9 cellular contexts compared by ENCODE assay signal in genomic region chr11:128904872-128905344, GRCh38. TPM values are rescaled to one million over a fixed set of nuclear protein-coding genes. Genes with fewer than 3 reads are reported as not detected.
DNase-seq lines count a peak whose midpoint lies in the region; ATAC-seq, FAIRE-seq and TF ChIP-seq lines count a peak whose summit lies in the region.
"Had no signal": no experiment of that assay in that cellular context is flagged by ENCODE, and none has a peak within 500 bp of the region (broad histone marks: within the 10 kb centered on the region; RNA-seq: fewer than 3 reads in every experiment).

No MANE protein-coding gene starts in this region.

- no peak overlapping the region for H2AFZ ChIP-seq in GM12878 (ENCODE audit: control insufficient read depth, low read depth, low read length)

- RAD21 ChIA-PET in GM12878 (lab: Charles Lee; ENCODE audit: unreplicated experiment): interaction anchor here (0.7 to 1.9 kb wide), 6 partner anchors 19 to 121 kb away, joined by 3 to 14 read pairs (median 4); no protein-coding TSS in a partner anchor

- TF ChIP-seq RAD21 in GM12878 (IDR thresholded peaks at IDR 0.05; ENCODE audit: insufficient read depth, low read depth, low read length): no peak

- 0 out of 2 replicates have a peak overlapping the region, but pooled peaks have one; percentile 66 for H3K4me2 ChIP-seq in GM12878 (ENCODE audit: control insufficient read depth, insufficient read depth)

- H3K36me3 ChIP-seq in GM12878 (ENCODE audit: control insufficient read depth in 2 of 2, insufficient read depth in 2 of 2, low read length in 1 of 2) (no peaks in the 10 kb centered on the region), left lung (no peaks in the 10 kb centered on the region), upper lobe of right lung (no peaks in the 10 kb centered on the region)

- SMC1A ChIA-PET in GM12878 (lab: Charles Lee; ENCODE audit: uncharacterized antibody, unreplicated experiment): interaction anchor here (1.2 to 2.3 kb wide), 4 partner anchors 12 to 43 kb away, joined by 3 to 12 read pairs (median 6); no protein-coding TSS in a partner anchor

- FAIRE-seq in GM12878 (lab: Jason Lieb, UNC): no peak

- no peak overlapping the region for H3K9ac ChIP-seq in GM12878 (ENCODE audit: control insufficient read depth, insufficient read depth, low read length)

- DNase-seq in DMS153 treated with DMSO at 0.1 percent for 48 hours (lab: John Stamatoyannopoulos, UW; ENCODE audit: unreplicated experiment): peak; percentile 44
- DNase-seq in NCI-H1048 (lab: John Stamatoyannopoulos, UW): peak; percentile 45
- no peak for DNase-seq in GM12878 (ENCODE audit: low read depth, low spot score)
- DNase-seq in left lung: no peak
- DNase-seq in upper lobe of right lung: no peak
- DNase-seq in pons (ENCODE audit: low spot score): no peak

- no peaks in the 10 kb centered on the region for H4K20me1 ChIP-seq in GM12878 (ENCODE audit: control insufficient read depth, insufficient read depth)

- no peak for TF ChIP-seq POLR2A in GM12878 (IDR thresholded peaks at IDR 0.05; ENCODE audit: low read depth, low read length)

- 6% methylated on average over 10 of the region's 20 CpGs for WGBS in GM12878 (ENCODE audit: insufficient coverage, insufficient replicate concordance, low lambda C conversion rate, missing lambda C conversion rate)

- H3K9me3 ChIP-seq in GM12878 (replicated peaks; ENCODE audit: control insufficient read depth, insufficient read depth, low read length): no peaks in the 10 kb centered on the region; the same call in 2 of the 3 replicates
- H3K9me3 ChIP-seq in left lung: no peaks in the 10 kb centered on the region
- H3K9me3 ChIP-seq in upper lobe of right lung: no peaks in the 10 kb centered on the region

- H3K27me3 ChIP-seq in GM12878 (replicated peaks in 1 of 2; ENCODE audit: control insufficient read depth in 2 of 2, insufficient read depth in 2 of 2, low read length in 1 of 2) (peaks cover 0 to 14% of the 10 kb centered on the region in 2 experiments; a peak in 1 of 4 replicates), left lung (peaks cover 0 to 27% of the 10 kb centered on the region in 2 donors), upper lobe of right lung (no peaks in the 10 kb centered on the region)

- in situ Hi-C loops in GM12878 (cut with MboI): no loop called here

- TF ChIP-seq EP300 in GM12878 (IDR thresholded peaks at IDR 0.05; ENCODE audit: borderline replicate concordance in 1 of 2, control insufficient read depth in 1 of 2, low read depth in 2 of 2, low read length in 2 of 2): no peak

- H3K4me1 ChIP-seq in GM12878 (ENCODE audit: control insufficient read depth, insufficient read depth, low read length): no peaks in the 10 kb centered on the region
- H3K4me1 ChIP-seq in left lung: peaks cover 11 to 64% of the 10 kb centered on the region in 2 donors
- H3K4me1 ChIP-seq in upper lobe of right lung: peaks cover 40% of the 10 kb centered on the region

- H3K79me2 ChIP-seq in GM12878 (ENCODE audit: control insufficient read depth, insufficient read depth, low read length): no peaks in the 10 kb centered on the region

- H3K27ac ChIP-seq in GM12878 (ENCODE audit: control insufficient read depth, insufficient read depth): no peak overlapping the region
- H3K27ac ChIP-seq in left lung: peak overlapping the region; percentile 62 to 75
- H3K27ac ChIP-seq in upper lobe of right lung: peak overlapping the region; percentile 75

- CTCF ChIA-PET in GM12878 (lab: Yijun Ruan, JAX): interaction anchor here (1.0 to 9.2 kb wide), 5 partner anchors 12 to 52 kb away, joined by 4 to 74 read pairs (median 12); no protein-coding TSS in a partner anchor

- intact Hi-C loops in GM12878 (cut with micrococcal nuclease; ENCODE audit: unreplicated experiment) (no loop called here), left lung (cut with DNase I) (no loop called here), upper lobe of right lung (cut with DNase I) (no loop called here)

- TF ChIP-seq CTCF in GM12878 (IDR thresholded peaks at IDR 0.05 in 2 of 3, conservative IDR thresholded peaks at IDR 0.05 in 1 of 3; ENCODE audit: control insufficient read depth in 2 of 3, extremely low read depth in 1 of 3, insufficient read depth in 1 of 3, low read depth in 3 of 3, low read length in 3 of 3) (no peak), left lung (IDR thresholded peaks at IDR 0.05) (no peak), upper lobe of right lung (IDR thresholded peaks at IDR 0.05) (no peak)

- BruUV-seq in GM12878 (replicated peaks; lab: Mats Ljungman, UMichigan): no TSS peak

- H3K4me3 ChIP-seq in GM12878 (peak overlapping the region; percentile 60), left lung (peak overlapping the region; percentile 40 to 47), upper lobe of right lung (peak overlapping the region; percentile 60)

- POLR2A ChIA-PET in GM12878 (lab: Charles Lee): interaction anchor here (0.8 kb wide), 1 partner anchor 14 kb away, joined by 4 read pairs; no protein-coding TSS in a partner anchor

- ATAC-seq in GM21528 (IDR thresholded peaks at IDR 0.05; ENCODE audit: low FRiP score, unreplicated experiment) (peak; percentile 38), GM12878 (peak; percentile 75), left lung (peak; percentile 46), upper lobe of right lung (peak; percentile 52), GM18517 (IDR thresholded peaks at IDR 0.05; ENCODE audit: unreplicated experiment) (no peak)

TF ChIP-seq in GM12878, 131 proteins besides CTCF, POLR2A, EP300 and RAD21 (continues in another document):
- TF ChIP-seq ZNF207 (IDR thresholded peaks at IDR 0.05; ENCODE audit: borderline replicate concordance) (no peak), CBX3 (IDR thresholded peaks at IDR 0.05; ENCODE audit: borderline replicate concordance, low read depth) (no peak), JUND (IDR thresholded peaks at IDR 0.05; ENCODE audit: low read depth, low read length) (no peak), SMARCA5 (IDR thresholded peaks at IDR 0.05) (no peak), IRF4 (IDR thresholded peaks at IDR 0.05; ENCODE audit: low read depth, low read length) (no peak)

RNA-seq across cellular contexts. Expression of gene KCNJ5, which starts 13.8 kb away (rescaled TPM):
- total RNA-seq in GM12878 (2013; cell fraction: nucleolus; rRNA removed): 0.23 TPM in 1 of 2 replicates, not detected in the other
- total RNA-seq in GM12878 (2014; rRNA removed) (not detected in 2 replicates), GM12878 (2014; rRNA removed; fragmentation: Illumina TruSeq; extraction: Trizol) (not detected in 2 replicates), GM12878 (2021) (not detected in 2 replicates), left lung (1 to 10 TPM; 3.8 to 5.0 TPM), upper lobe of right lung (8.5 TPM)
- not detected for polyA plus RNA-seq in GM12878 (2011; ENCODE audit: low read depth)
- polyA plus RNA-seq in GM12878 (2011; rRNA removed) (0.03 TPM in 1 of 2 replicates, not detected in the other), GM12878 (2014; fragmentation: Illumina TruSeq; extraction: Trizol) (not detected in 2 replicates), GM12878 (2014; fragmentation: Nextera tagmentation; extraction: Ambion mirVana) (not detected), GM12878 (2014; rRNA removed) (not detected in 2 replicates), GM12878 (2016; fragmentation: Nextera tagmentation; extraction: Ambion mirVana) (under 1 TPM in 1 of 2 experiments, not detected in 1; 0.03 TPM)
- polyA plus RNA-seq in GM12878 (2011; cell fraction: cytosol; rRNA removed): 0.01 and 0.02 TPM in 2 replicates
- polyA plus RNA-seq in GM12878 (2011; cell fraction: nucleus; rRNA removed): 0.07 TPM in 1 of 2 replicates, not detected in the other
- not detected in 2 replicates for polyA plus RNA-seq in GM12878 (2012)
- polyA minus RNA-seq in GM12878 (2011; rRNA and poly(A)+ RNA removed): 0.05 TPM in 1 of 2 replicates, not detected in the other
- polyA minus RNA-seq in GM12878 (2011; cell fraction: cytosol; rRNA and poly(A)+ RNA removed): not detected in 2 replicates
- polyA minus RNA-seq in GM12878 (2011; cell fraction: nucleus; rRNA and poly(A)+ RNA removed): not detected in 2 replicates
- total RNA-seq: T-helper 2 cell treated with Interferon-gamma antibody and Interleukin-4, amounts not matched to agents 100 ng/mL and 5 ng/mL, for 36 hours had no signal

RNA-seq across cellular contexts. Expression of gene TP53AIP1, which starts 37.8 kb away (rescaled TPM):
- total RNA-seq in GM12878 (2013; cell fraction: nucleolus; rRNA removed): not detected in 2 replicates
- total RNA-seq in GM12878 (2014; rRNA removed) (not detected in 2 replicates), GM12878 (2014; rRNA removed; fragmentation: Illumina TruSeq; extraction: Trizol) (not detected in 2 replicates), GM12878 (2021) (not detected in 2 replicates), left lung (under 1 TPM in 1 of 2 donors, not detected in 1; 0.39 TPM), upper lobe of right lung (not detected)
- not detected for polyA plus RNA-seq in GM12878 (2011; ENCODE audit: low read depth)
- polyA plus RNA-seq in GM12878 (2011; rRNA removed) (0.01 TPM in 1 of 2 replicates, not detected in the other), GM12878 (2014; fragmentation: Illumina TruSeq; extraction: Trizol) (not detected in 2 replicates), GM12878 (2014; fragmentation: Nextera tagmentation; extraction: Ambion mirVana) (not detected), GM12878 (2014; rRNA removed) (not detected in 2 replicates), GM12878 (2016; fragmentation: Nextera tagmentation; extraction: Ambion mirVana) (not detected)
- polyA plus RNA-seq in GM12878 (2011; cell fraction: cytosol; rRNA removed): 0.01 TPM in 1 of 2 replicates, not detected in the other
- polyA plus RNA-seq in GM12878 (2011; cell fraction: nucleus; rRNA removed): 0.03 TPM in 1 of 2 replicates, not detected in the other
- polyA plus RNA-seq in GM12878 (2012): not detected in 2 replicates
- not detected in 2 replicates for polyA minus RNA-seq in GM12878 (2011; rRNA and poly(A)+ RNA removed)
- not detected in 2 replicates for polyA minus RNA-seq in GM12878 (2011; cell fraction: cytosol; rRNA and poly(A)+ RNA removed)
- polyA minus RNA-seq in GM12878 (2011; cell fraction: nucleus; rRNA and poly(A)+ RNA removed): not detected in 2 replicates
- total RNA-seq: T-helper 2 cell treated with Interferon-gamma antibody and Interleukin-4, amounts not matched to agents 100 ng/mL and 5 ng/mL, for 36 hours had no signal

RNA-seq across cellular contexts. Expression of gene KCNJ1, which starts 37.8 kb away (rescaled TPM):
- 0.31 and 0.42 TPM in 2 replicates for total RNA-seq in GM12878 (2013; cell fraction: nucleolus; rRNA removed)
- total RNA-seq in GM12878 (2014; rRNA removed): not detected in 2 replicates
- not detected in 2 replicates for total RNA-seq in GM12878 (2014; rRNA removed; fragmentation: Illumina TruSeq; extraction: Trizol)
- total RNA-seq in GM12878 (2021): not detected in 2 replicates
- polyA plus RNA-seq in GM12878 (2011; ENCODE audit: low read depth): 0.07 TPM
- not detected in 2 replicates for polyA plus RNA-seq in GM12878 (2011; rRNA removed)
- not detected in 2 replicates for polyA plus RNA-seq in GM12878 (2011; cell fraction: cytosol; rRNA removed)
- polyA plus RNA-seq in GM12878 (2011; cell fraction: nucleus; rRNA removed): 0.06 TPM in 1 of 2 replicates, not detected in the other
- 0.06 TPM in 1 of 2 replicates, not detected in the other for polyA plus RNA-seq in GM12878 (2012)
- polyA plus RNA-seq in GM12878 (2014; fragmentation: Illumina TruSeq; extraction: Trizol): not detected in 2 replicates
- not detected for polyA plus RNA-seq in GM12878 (2014; fragmentation: Nextera tagmentation; extraction: Ambion mirVana)
- not detected in 2 replicates for polyA plus RNA-seq in GM12878 (2014; rRNA removed)
- polyA plus RNA-seq in GM12878 (2016; fragmentation: Nextera tagmentation; extraction: Ambion mirVana): not detected
- polyA minus RNA-seq in GM12878 (2011; rRNA and poly(A)+ RNA removed): not detected in 2 replicates
- not detected in 2 replicates for polyA minus RNA-seq in GM12878 (2011; cell fraction: cytosol; rRNA and poly(A)+ RNA removed)
- polyA minus RNA-seq in GM12878 (2011; cell fraction: nucleus; rRNA and poly(A)+ RNA removed): not detected in 2 replicates
- not detected for total RNA-seq in left lung
- total RNA-seq in upper lobe of right lung: 0.23 TPM
- total RNA-seq: T-helper 2 cell treated with Interferon-gamma antibody and Interleukin-4, amounts not matched to agents 100 ng/mL and 5 ng/mL, for 36 hours had no signal

Comparison
In these comparisons a context has a peak if more than half of its experiments do, and no peak if none do; other contexts are left out.
1. DNase-seq: peak in DMS153 treated with DMSO at 0.1 percent for 48 hours (single experiment) and NCI-H1048 (single experiment); none in GM12878 (single experiment), left lung (0 of 2), upper lobe of right lung (single experiment) and pons (single experiment).
2. Peak in every context shown above with its lines, with median percentiles within 50 percentile points of each other: H3K4me3 ChIP-seq.